Comparison of ENCODE assay signal across 35 cellular contexts in genomic region chr6:2044192-2044591, GRCh38.
DNase-seq lines count a peak whose midpoint lies in the region; ATAC-seq, FAIRE-seq and TF ChIP-seq lines count a peak whose summit lies in the region.
"Had no signal": no experiment of that assay in that cellular context is flagged by ENCODE, and none has a peak within 500 bp of the region (broad histone marks: within the 10 kb centered on the region; RNA-seq: fewer than 3 reads in every experiment).

No MANE protein-coding gene starts in this region.

- ATAC-seq in HepG2 (no peak), right lobe of liver (no peak), K562 (no peak), HG02970 (IDR thresholded peaks at IDR 0.05; ENCODE audit: low FRiP score, unreplicated experiment) (no peak), HG03196 (IDR thresholded peaks at IDR 0.05; ENCODE audit: unreplicated experiment) (no peak)
- ATAC-seq: A549; CD8-positive, alpha-beta T cell had no signal

- H3K9me1 ChIP-seq in K562 (ENCODE audit: control insufficient read depth, insufficient read depth, low read length), result no peaks in the 10 kb centered on the region

- H3K4me3 ChIP-seq in HepG2 (replicated peaks in 1 of 3; ENCODE audit: insufficient read depth in 1 of 3, low read depth in 2 of 3, low read length in 3 of 3), result no peak overlapping the region
- H3K4me3 ChIP-seq in right lobe of liver, result no peak overlapping the region
- H3K4me3 ChIP-seq in HEK293 (ENCODE audit: low read depth, low read length), result no peak overlapping the region
- no peak overlapping the region for H3K4me3 ChIP-seq in K562
- H3K4me3 ChIP-seq: A549; BLaER1; BLaER1 treated with 17β-estradiol and CSF1 and Interleukin-3, amounts not matched to agents 10 nM and 100 nM had no signal

- TF ChIP-seq RAD21 in HepG2 (CRISPR knock-in tag; IDR thresholded peaks at IDR 0.05) (no peak), K562 (CRISPR knock-in tag; conservative IDR thresholded peaks at IDR 0.05 in 1 of 2, IDR thresholded peaks at IDR 0.05 in 1 of 2) (no peak)

- 98% methylated on average over 4 of the region's 4 CpGs for WGBS in HepG2 (ENCODE audit: low lambda C conversion rate)
- WGBS in right lobe of liver (ENCODE audit: insufficient coverage, low coverage, low lambda C conversion rate, missing lambda C conversion rate), result 100% methylated on average over 4 of the region's 4 CpGs
- WGBS in K562 (ENCODE audit: insufficient coverage, low coverage, missing lambda C conversion rate), result 20% methylated on average over 4 of the region's 4 CpGs

- POLR2A ChIA-PET in HepG2 (lab: Yijun Ruan, JAX) (no interaction called here), HEK293 (lab: Yijun Ruan, JAX) (no interaction called here), K562 (lab: Yijun Ruan, JAX) (no interaction called here)

- H3K9ac ChIP-seq in HepG2 (ENCODE audit: insufficient read depth, low read depth, low read length) (no peak overlapping the region), K562 (ENCODE audit: insufficient read depth in 1 of 2, low read depth in 2 of 2, low read length in 2 of 2) (no peak overlapping the region)
- H3K9ac ChIP-seq: BLaER1; BLaER1 treated with 17β-estradiol and CSF1 and Interleukin-3, amounts not matched to agents 10 nM and 100 nM had no signal

- no peaks in the 10 kb centered on the region for H3K27me3 ChIP-seq in HepG2 (ENCODE audit: control insufficient read depth in 1 of 2, insufficient read depth in 2 of 2, low read length in 2 of 2)
- H3K27me3 ChIP-seq in right lobe of liver, result no peaks in the 10 kb centered on the region
- H3K27me3 ChIP-seq in K562 (ENCODE audit: control insufficient read depth in 2 of 2, insufficient read depth in 2 of 2, low read length in 2 of 2), result peaks cover 0 to 4% of the 10 kb centered on the region in 2 experiments; a peak in 2 of 5 replicates
- H3K27me3 ChIP-seq: BE2C; BLaER1; BLaER1 treated with 17β-estradiol and CSF1 and Interleukin-3, amounts not matched to agents 10 nM and 100 nM had no signal

- CTCF ChIA-PET in HepG2 (lab: Yijun Ruan, JAX; ENCODE audit: low intra/inter-chr PET ratio, low total read pairs), result no interaction called here
- CTCF ChIA-PET in HEK293 (lab: Yijun Ruan, JAX), result no interaction called here
- CTCF ChIA-PET in K562 (lab: Yijun Ruan, JAX; ENCODE audit: low intra/inter-chr PET ratio), result no interaction called here

- H4K20me1 ChIP-seq in HepG2 (ENCODE audit: insufficient read depth, low read length), result no peaks in the 10 kb centered on the region
- H4K20me1 ChIP-seq in K562 (replicated peaks; ENCODE audit: control insufficient read depth, insufficient read depth, low read length), result no peaks in the 10 kb centered on the region
- H4K20me1 ChIP-seq: BLaER1 had no signal

- H3K4me2 ChIP-seq in HepG2 (ENCODE audit: low read depth, low read length) (no peak overlapping the region), K562 (ENCODE audit: insufficient read depth, low read length) (no peak overlapping the region)
- H3K4me2 ChIP-seq: A549; BLaER1; BLaER1 treated with 17β-estradiol and CSF1 and Interleukin-3, amounts not matched to agents 10 nM and 100 nM had no signal

- H3K36me3 ChIP-seq in HepG2 (replicated peaks in 1 of 2; ENCODE audit: control insufficient read depth in 1 of 2, insufficient read depth in 2 of 2, low read length in 2 of 2), result 0 out of 5 replicates have a peak, but pooled peaks cover 0 to 10% of the 10 kb centered on the region in 2 experiments
- no peaks in the 10 kb centered on the region for H3K36me3 ChIP-seq in right lobe of liver
- H3K36me3 ChIP-seq in HEK293 (ENCODE audit: control insufficient read depth in 2 of 2, insufficient read depth in 1 of 2, low read length in 2 of 2), result no peaks in the 10 kb centered on the region
- no peaks in the 10 kb centered on the region for H3K36me3 ChIP-seq in K562 (ENCODE audit: control insufficient read depth, insufficient read depth, low read length)
- H3K36me3 ChIP-seq: BE2C, BLaER1 had no signal

- BruUV-seq in HepG2 (replicated peaks; lab: Mats Ljungman, UMichigan), result no TSS peak
- no TSS peak for BruUV-seq in K562 (replicated peaks; lab: Mats Ljungman, UMichigan)

- peaks cover 26% of the 10 kb centered on the region for H3K79me2 ChIP-seq in HepG2 (ENCODE audit: insufficient read depth, low read length)
- no peaks in the 10 kb centered on the region for H3K79me2 ChIP-seq in K562 (ENCODE audit: control insufficient read depth, insufficient read depth, low read length)

- in situ Hi-C loops in HepG2 (cut with HindIII; ENCODE audit: extremely low pct_ligation_motif_present, low pct_unique_long_range_greater_than_20kb), result no loop called here
- in situ Hi-C loops in K562 (cut with MboI), result no loop called here

- TF ChIP-seq POLR2A in HepG2 (IDR thresholded peaks at IDR 0.05; ENCODE audit: insufficient read depth in 1 of 2, low read depth in 2 of 2, low read length in 2 of 2), result no peak
- no peak for TF ChIP-seq POLR2A in right lobe of liver (IDR thresholded peaks at IDR 0.05)
- no peak for TF ChIP-seq POLR2A in GM12891 (IDR thresholded peaks at IDR 0.05; ENCODE audit: low read depth, low read length)
- no peak for TF ChIP-seq POLR2A in K562 (conservative IDR thresholded peaks at IDR 0.05)

- no peak for DNase-seq in HepG2 (ENCODE audit: low spot score)
- DNase-seq in right lobe of liver, result no peak
- DNase-seq in GM12891 (ENCODE audit: insufficient read length, low spot score), result no peak
- DNase-seq in K562 (ENCODE audit: extremely low read depth in 1 of 4, low spot score in 3 of 4), result no peak
- no peak for DNase-seq in stimulated activated CD4-positive, alpha-beta T cell treated with anti-CD3 and anti-CD28 coated beads, Interleukin-1b, Interleukin-23, amount 100 ng/mL, for 48 hours
- DNase-seq: 8988T; ACHN; AML-193; BE2C; C1 segment of cervical spinal cord; Caco-2; Calu3; CD4-positive, alpha-beta memory T cell; CD4-positive, alpha-beta T cell; CD4-positive, CD25-positive, alpha-beta regulatory T cell; CD8-positive, alpha-beta memory T cell; CD8-positive, alpha-beta T cell; COR-L47; DMS 273 treated with DMSO at 0.1 percent for 48 hours; DMS153; DMS53; DMS79; DMS79 treated with DMSO at 0.1 percent for 48 hours; DND-41; EL had no signal

- H3K4me1 ChIP-seq in HepG2 (ENCODE audit: insufficient read depth, low read length) (no peaks in the 10 kb centered on the region), right lobe of liver (no peaks in the 10 kb centered on the region), HEK293 (ENCODE audit: control insufficient read depth, insufficient read depth, low read length) (peaks cover 3% of the 10 kb centered on the region; the same call in 1 of the 2 replicates), K562 (replicated peaks in 1 of 2; ENCODE audit: control insufficient read depth in 2 of 2, insufficient read depth in 2 of 2, low read length in 2 of 2) (no peaks in the 10 kb centered on the region)
- H3K4me1 ChIP-seq: A549; BLaER1; BLaER1 treated with 17β-estradiol and CSF1 and Interleukin-3, amounts not matched to agents 10 nM and 100 nM; Caco-2 had no signal

- TF ChIP-seq EP300 in HepG2 (IDR thresholded peaks at IDR 0.05; ENCODE audit: low read depth in 2 of 2, low read length in 2 of 2), result no peak
- TF ChIP-seq EP300 in HepG2 (CRISPR knock-in tag; IDR thresholded peaks at IDR 0.05; ENCODE audit: borderline replicate concordance), result no peak
- no peak for TF ChIP-seq EP300 in K562 (IDR thresholded peaks at IDR 0.05; ENCODE audit: low read length)

- no peak for FAIRE-seq in HepG2 (lab: Jason Lieb, UNC)
- peak; percentile 41 for FAIRE-seq in GM12891 (lab: Jason Lieb, UNC)
- FAIRE-seq in K562 (lab: Jason Lieb, UNC), result no peak
- FAIRE-seq: A204.1, A549, D721Med had no signal

- H3K27ac ChIP-seq in HepG2 (ENCODE audit: extremely low read length, insufficient read depth, low read length) (no peak overlapping the region), right lobe of liver (no peak overlapping the region), HEK293 (ENCODE audit: extremely low read depth, low read depth, low read length) (no peak overlapping the region), K562 (ENCODE audit: extremely low read depth, low read depth, low read length) (no peak overlapping the region)
- H3K27ac ChIP-seq: 22Rv1; A549; BLaER1; BLaER1 treated with 17β-estradiol and CSF1 and Interleukin-3, amounts not matched to agents 10 nM and 100 nM; C4-2B had no signal

- H2AFZ ChIP-seq in HepG2 (ENCODE audit: low read length) (no peak overlapping the region), K562 (ENCODE audit: low read depth, low read length) (no peak overlapping the region)

- TF ChIP-seq CTCF in HepG2 (CRISPR knock-in tag; IDR thresholded peaks at IDR 0.05) (no peak), right lobe of liver (IDR thresholded peaks at IDR 0.05) (no peak), HEK293 (tag by site-specific recombination; IDR thresholded peaks at IDR 0.05) (no peak), K562 (IDR thresholded peaks at IDR 0.05 in 2 of 3, conservative IDR thresholded peaks at IDR 0.05 in 1 of 3; ENCODE audit: insufficient read depth in 2 of 3, low read depth in 1 of 3, low read length in 3 of 3) (no peak)

- H3K9me3 ChIP-seq in HepG2 (ENCODE audit: low read length), result no peaks in the 10 kb centered on the region
- no peaks in the 10 kb centered on the region for H3K9me3 ChIP-seq in right lobe of liver
- H3K9me3 ChIP-seq in HEK293 (ENCODE audit: control insufficient read depth, insufficient read depth, low read depth, low read length), result no peaks in the 10 kb centered on the region; the same call in 1 of the 2 replicates
- H3K9me3 ChIP-seq in K562 (replicated peaks; ENCODE audit: control insufficient read depth, insufficient read depth, low read depth, low read length), result no peaks in the 10 kb centered on the region
- H3K9me3 ChIP-seq: A549, BE2C, BLaER1, Caco-2 had no signal

- intact Hi-C loops in HepG2 (cut with micrococcal nuclease; ENCODE audit: unreplicated experiment) (no loop called here), right lobe of liver (cut with DNase I) (no loop called here), K562 (cut with micrococcal nuclease) (loop anchor here (5.0 kb wide), 1 partner anchor 447 kb away; no protein-coding TSS in a partner anchor)

TF ChIP-seq in HepG2, 621 proteins besides CTCF, POLR2A, EP300 and RAD21:
- TF ChIP-seq ZNF615 (CRISPR knock-in tag; IDR thresholded peaks at IDR 0.05; ENCODE audit: borderline replicate concordance) (no peak), NCOA5 (CRISPR knock-in tag; IDR thresholded peaks at IDR 0.05) (no peak), RBM22 (optimal IDR thresholded peaks at IDR 0.05; ENCODE audit: low read length) (peak; percentile 75)

TF ChIP-seq in GM12891, 5 proteins besides CTCF, POLR2A, EP300 and RAD21 (continues in another document):
- TF ChIP-seq PAX5 (IDR thresholded peaks at IDR 0.05; ENCODE audit: insufficient read depth, low read length, severe bottlenecking) (no peak), SPI1 (IDR thresholded peaks at IDR 0.05; ENCODE audit: low read depth, low read length) (no peak), TAF1 (IDR thresholded peaks at IDR 0.05; ENCODE audit: low read depth, low read length) (no peak)

TF ChIP-seq in HEK293, 187 proteins besides CTCF, POLR2A, EP300 and RAD21 (continues in another document):
- no peak for TF ChIP-seq ZNF626 (tag by site-specific recombination; IDR thresholded peaks at IDR 0.05)
- TF ChIP-seq ZNF302 (tag by site-specific recombination; IDR thresholded peaks at IDR 0.05; ENCODE audit: low read depth), result no peak

TF ChIP-seq in K562, 482 proteins besides CTCF, POLR2A, EP300 and RAD21 (continues in another document):
- no peak for TF ChIP-seq EWSR1 (IDR thresholded peaks at IDR 0.05; ENCODE audit: borderline replicate concordance, low read depth, partially characterized antibody)
- peak; percentile 63 for TF ChIP-seq RBM25 (IDR thresholded peaks at IDR 0.05; ENCODE audit: low read depth, low read length, severe bottlenecking)

Comparison
In these comparisons a context has a peak if more than half of its experiments do, and no peak if none do; other contexts are left out.
1. Of the 241 proteins assayed by ChIP-seq in both HepG2 and K562: peak only in HepG2: RBM22; only in K562: none; in both: none; in neither: 240.